1 cellular context compared by ENCODE assay signal in genomic region chr12:76348079-76348901, GRCh38.
TF ChIP-seq lines count a peak whose summit lies in the region.

BBS10 (minus strand) TSS chr12:76348415; CDS start chr12:76348358, 57 bp downstream.

TF ChIP-seq in HepG2, 621 proteins besides CTCF, POLR2A, EP300 and RAD21 (continued from another document and continues in another):
- TF ChIP-seq, protein P1, sequence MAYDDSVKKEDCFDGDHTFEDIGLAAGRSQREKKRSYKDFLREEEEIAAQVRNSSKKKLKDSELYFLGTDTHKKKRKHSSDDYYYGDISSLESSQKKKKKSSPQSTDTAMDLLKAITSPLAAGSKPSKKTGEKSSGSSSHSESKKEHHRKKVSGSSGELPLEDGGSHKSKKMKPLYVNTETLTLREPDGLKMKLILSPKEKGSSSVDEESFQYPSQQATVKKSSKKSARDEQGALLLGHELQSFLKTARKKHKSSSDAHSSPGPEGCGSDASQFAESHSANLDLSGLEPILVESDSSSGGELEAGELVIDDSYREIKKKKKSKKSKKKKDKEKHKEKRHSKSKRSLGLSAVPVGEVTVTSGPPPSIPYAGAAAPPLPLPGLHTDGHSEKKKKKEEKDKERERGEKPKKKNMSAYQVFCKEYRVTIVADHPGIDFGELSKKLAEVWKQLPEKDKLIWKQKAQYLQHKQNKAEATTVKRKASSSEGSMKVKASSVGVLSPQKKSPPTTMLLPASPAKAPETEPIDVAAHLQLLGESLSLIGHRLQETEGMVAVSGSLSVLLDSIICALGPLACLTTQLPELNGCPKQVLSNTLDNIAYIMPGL (CRISPR knock-in tag; IDR thresholded peaks at IDR 0.05; ENCODE audit: borderline replicate concordance in 1 of 2, low read depth in 1 of 2), result peak; percentile 89 to 94; a peak in 3 of 4 replicates
- no peak for TF ChIP-seq GLMP (CRISPR knock-in tag; IDR thresholded peaks at IDR 0.05; ENCODE audit: borderline replicate concordance)
- TF ChIP-seq, protein P2, sequence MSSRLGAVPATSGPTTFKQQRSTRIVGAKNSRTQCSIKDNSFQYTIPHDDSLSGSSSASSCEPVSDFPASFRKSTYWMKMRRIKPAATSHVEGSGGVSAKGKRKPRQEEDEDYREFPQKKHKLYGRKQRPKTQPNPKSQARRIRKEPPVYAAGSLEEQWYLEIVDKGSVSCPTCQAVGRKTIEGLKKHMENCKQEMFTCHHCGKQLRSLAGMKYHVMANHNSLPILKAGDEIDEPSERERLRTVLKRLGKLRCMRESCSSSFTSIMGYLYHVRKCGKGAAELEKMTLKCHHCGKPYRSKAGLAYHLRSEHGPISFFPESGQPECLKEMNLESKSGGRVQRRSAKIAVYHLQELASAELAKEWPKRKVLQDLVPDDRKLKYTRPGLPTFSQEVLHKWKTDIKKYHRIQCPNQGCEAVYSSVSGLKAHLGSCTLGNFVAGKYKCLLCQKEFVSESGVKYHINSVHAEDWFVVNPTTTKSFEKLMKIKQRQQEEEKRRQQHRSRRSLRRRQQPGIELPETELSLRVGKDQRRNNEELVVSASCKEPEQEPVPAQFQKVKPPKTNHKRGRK (CRISPR knock-in tag; IDR thresholded peaks at IDR 0.05), result no peak
- TF ChIP-seq, protein P3, sequence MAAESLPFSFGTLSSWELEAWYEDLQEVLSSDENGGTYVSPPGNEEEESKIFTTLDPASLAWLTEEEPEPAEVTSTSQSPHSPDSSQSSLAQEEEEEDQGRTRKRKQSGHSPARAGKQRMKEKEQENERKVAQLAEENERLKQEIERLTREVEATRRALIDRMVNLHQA (CRISPR knock-in tag; IDR thresholded peaks at IDR 0.05), result no peak
- no peak for TF ChIP-seq KLF9 (CRISPR knock-in tag; IDR thresholded peaks at IDR 0.05; ENCODE audit: low read depth)
- TF ChIP-seq NR1H2 (CRISPR knock-in tag; IDR thresholded peaks at IDR 0.05; ENCODE audit: borderline replicate concordance, low read depth), result no peak
- no peak for TF ChIP-seq GZF1 (CRISPR knock-in tag; IDR thresholded peaks at IDR 0.05)
- TF ChIP-seq, protein P4, sequence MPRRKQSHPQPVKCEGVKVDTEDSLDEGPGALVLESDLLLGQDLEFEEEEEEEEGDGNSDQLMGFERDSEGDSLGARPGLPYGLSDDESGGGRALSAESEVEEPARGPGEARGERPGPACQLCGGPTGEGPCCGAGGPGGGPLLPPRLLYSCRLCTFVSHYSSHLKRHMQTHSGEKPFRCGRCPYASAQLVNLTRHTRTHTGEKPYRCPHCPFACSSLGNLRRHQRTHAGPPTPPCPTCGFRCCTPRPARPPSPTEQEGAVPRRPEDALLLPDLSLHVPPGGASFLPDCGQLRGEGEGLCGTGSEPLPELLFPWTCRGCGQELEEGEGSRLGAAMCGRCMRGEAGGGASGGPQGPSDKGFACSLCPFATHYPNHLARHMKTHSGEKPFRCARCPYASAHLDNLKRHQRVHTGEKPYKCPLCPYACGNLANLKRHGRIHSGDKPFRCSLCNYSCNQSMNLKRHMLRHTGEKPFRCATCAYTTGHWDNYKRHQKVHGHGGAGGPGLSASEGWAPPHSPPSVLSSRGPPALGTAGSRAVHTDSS (CRISPR knock-in tag; conservative IDR thresholded peaks at IDR 0.05), result no peak
- no peak; the same call in 1 of the 2 replicates for TF ChIP-seq MAZ (IDR thresholded peaks at IDR 0.05; ENCODE audit: borderline replicate concordance, low read depth, low read length)
- TF ChIP-seq MAZ (CRISPR knock-in tag; IDR thresholded peaks at IDR 0.05; ENCODE audit: low read depth), result peak; percentile 75
- TF ChIP-seq ZNF138 (CRISPR knock-in tag; IDR thresholded peaks at IDR 0.05; ENCODE audit: low read depth), result no peak; the same call in 1 of the 2 replicates
- peak; percentile 87 for TF ChIP-seq SPEN (CRISPR knock-in tag; IDR thresholded peaks at IDR 0.05; ENCODE audit: low read depth)
- TF ChIP-seq HDAC2 (CRISPR knock-in tag; IDR thresholded peaks at IDR 0.05), result no peak
- 0 out of 2 replicates have a peak, but pooled peaks have one; percentile 43 for TF ChIP-seq ZSCAN9 (CRISPR knock-in tag; IDR thresholded peaks at IDR 0.05; ENCODE audit: borderline replicate concordance)
- no peak for TF ChIP-seq SKI (IDR thresholded peaks at IDR 0.05; ENCODE audit: partially characterized antibody)
- TF ChIP-seq CCAR2 (optimal IDR thresholded peaks at IDR 0.05; ENCODE audit: low read depth, low read length), result no peak
- TF ChIP-seq ZFP91 (CRISPR knock-in tag; IDR thresholded peaks at IDR 0.05; ENCODE audit: borderline replicate concordance), result peak; percentile 87; the same call in 1 of the 2 replicates
- 0 out of 2 replicates have a peak, but pooled peaks have one; percentile 16 for TF ChIP-seq RARA (CRISPR knock-in tag; IDR thresholded peaks at IDR 0.05)
- TF ChIP-seq ZNF83 (CRISPR knock-in tag; IDR thresholded peaks at IDR 0.05; ENCODE audit: borderline replicate concordance), result 0 out of 2 replicates have a peak, but pooled peaks have one; percentile 47
- TF ChIP-seq RELA (CRISPR knock-in tag; IDR thresholded peaks at IDR 0.05), result no peak
- TF ChIP-seq NFE2L1 (CRISPR knock-in tag; IDR thresholded peaks at IDR 0.05; ENCODE audit: borderline replicate concordance), result no peak
- TF ChIP-seq STAG1 (CRISPR knock-in tag; IDR thresholded peaks at IDR 0.05), result peak; percentile 28
- TF ChIP-seq GATA4 (IDR thresholded peaks at IDR 0.05; ENCODE audit: borderline replicate concordance, low read depth), result 0 out of 2 replicates have a peak, but pooled peaks have one; percentile 53
- no peak for TF ChIP-seq NFE2L2 (IDR thresholded peaks at IDR 0.05; ENCODE audit: low read length)
- TF ChIP-seq ZNF207 (IDR thresholded peaks at IDR 0.05; ENCODE audit: borderline replicate concordance), result no peak
- TF ChIP-seq SNAI1 (CRISPR knock-in tag; IDR thresholded peaks at IDR 0.05; ENCODE audit: borderline replicate concordance), result no peak; the same call in 1 of the 2 replicates
- no peak for TF ChIP-seq IRX3 (CRISPR knock-in tag; IDR thresholded peaks at IDR 0.05; ENCODE audit: borderline replicate concordance, low read depth)
- TF ChIP-seq ZNF251 (CRISPR knock-in tag; IDR thresholded peaks at IDR 0.05), result no peak
- no peak for TF ChIP-seq JDP2 (CRISPR knock-in tag; IDR thresholded peaks at IDR 0.05; ENCODE audit: borderline replicate concordance)
- TF ChIP-seq ZNF224 (CRISPR knock-in tag; IDR thresholded peaks at IDR 0.05), result no peak
- peak; percentile 71; the same call in 1 of the 2 replicates for TF ChIP-seq ZSCAN31 (CRISPR knock-in tag; IDR thresholded peaks at IDR 0.05; ENCODE audit: low read depth)
- no peak for TF ChIP-seq HNRNPUL1 (IDR thresholded peaks at IDR 0.05; ENCODE audit: low read depth, low read length)
- no peak for TF ChIP-seq ZNF383 (CRISPR knock-in tag; IDR thresholded peaks at IDR 0.05; ENCODE audit: borderline replicate concordance)
- peak; percentile 86 for TF ChIP-seq GABPA (IDR thresholded peaks at IDR 0.05; ENCODE audit: low read depth, low read length)
- TF ChIP-seq GABPA (CRISPR knock-in tag; IDR thresholded peaks at IDR 0.05; ENCODE audit: low read depth), result peak; percentile 99
- no peak for TF ChIP-seq ZSCAN25 (CRISPR knock-in tag; IDR thresholded peaks at IDR 0.05)
- no peak for TF ChIP-seq SMARCC2 (IDR thresholded peaks at IDR 0.05)
- no peak for TF ChIP-seq FOSL1 (CRISPR knock-in tag; IDR thresholded peaks at IDR 0.05; ENCODE audit: borderline replicate concordance)
- no peak for TF ChIP-seq NFIC (IDR thresholded peaks at IDR 0.05; ENCODE audit: low read length)
- TF ChIP-seq ATF2 (CRISPR knock-in tag; IDR thresholded peaks at IDR 0.05), result no peak
- no peak for TF ChIP-seq ZNF746 (CRISPR knock-in tag; IDR thresholded peaks at IDR 0.05)
- TF ChIP-seq GFI1 (CRISPR knock-in tag; IDR thresholded peaks at IDR 0.05; ENCODE audit: borderline replicate concordance), result no peak; the same call in 1 of the 2 replicates
- no peak for TF ChIP-seq ZKSCAN1 (IDR thresholded peaks at IDR 0.05; ENCODE audit: low read length)
- peak; percentile 83; the same call in 1 of the 2 replicates for TF ChIP-seq ZNF33B (CRISPR knock-in tag; IDR thresholded peaks at IDR 0.05)
- TF ChIP-seq, protein P5, sequence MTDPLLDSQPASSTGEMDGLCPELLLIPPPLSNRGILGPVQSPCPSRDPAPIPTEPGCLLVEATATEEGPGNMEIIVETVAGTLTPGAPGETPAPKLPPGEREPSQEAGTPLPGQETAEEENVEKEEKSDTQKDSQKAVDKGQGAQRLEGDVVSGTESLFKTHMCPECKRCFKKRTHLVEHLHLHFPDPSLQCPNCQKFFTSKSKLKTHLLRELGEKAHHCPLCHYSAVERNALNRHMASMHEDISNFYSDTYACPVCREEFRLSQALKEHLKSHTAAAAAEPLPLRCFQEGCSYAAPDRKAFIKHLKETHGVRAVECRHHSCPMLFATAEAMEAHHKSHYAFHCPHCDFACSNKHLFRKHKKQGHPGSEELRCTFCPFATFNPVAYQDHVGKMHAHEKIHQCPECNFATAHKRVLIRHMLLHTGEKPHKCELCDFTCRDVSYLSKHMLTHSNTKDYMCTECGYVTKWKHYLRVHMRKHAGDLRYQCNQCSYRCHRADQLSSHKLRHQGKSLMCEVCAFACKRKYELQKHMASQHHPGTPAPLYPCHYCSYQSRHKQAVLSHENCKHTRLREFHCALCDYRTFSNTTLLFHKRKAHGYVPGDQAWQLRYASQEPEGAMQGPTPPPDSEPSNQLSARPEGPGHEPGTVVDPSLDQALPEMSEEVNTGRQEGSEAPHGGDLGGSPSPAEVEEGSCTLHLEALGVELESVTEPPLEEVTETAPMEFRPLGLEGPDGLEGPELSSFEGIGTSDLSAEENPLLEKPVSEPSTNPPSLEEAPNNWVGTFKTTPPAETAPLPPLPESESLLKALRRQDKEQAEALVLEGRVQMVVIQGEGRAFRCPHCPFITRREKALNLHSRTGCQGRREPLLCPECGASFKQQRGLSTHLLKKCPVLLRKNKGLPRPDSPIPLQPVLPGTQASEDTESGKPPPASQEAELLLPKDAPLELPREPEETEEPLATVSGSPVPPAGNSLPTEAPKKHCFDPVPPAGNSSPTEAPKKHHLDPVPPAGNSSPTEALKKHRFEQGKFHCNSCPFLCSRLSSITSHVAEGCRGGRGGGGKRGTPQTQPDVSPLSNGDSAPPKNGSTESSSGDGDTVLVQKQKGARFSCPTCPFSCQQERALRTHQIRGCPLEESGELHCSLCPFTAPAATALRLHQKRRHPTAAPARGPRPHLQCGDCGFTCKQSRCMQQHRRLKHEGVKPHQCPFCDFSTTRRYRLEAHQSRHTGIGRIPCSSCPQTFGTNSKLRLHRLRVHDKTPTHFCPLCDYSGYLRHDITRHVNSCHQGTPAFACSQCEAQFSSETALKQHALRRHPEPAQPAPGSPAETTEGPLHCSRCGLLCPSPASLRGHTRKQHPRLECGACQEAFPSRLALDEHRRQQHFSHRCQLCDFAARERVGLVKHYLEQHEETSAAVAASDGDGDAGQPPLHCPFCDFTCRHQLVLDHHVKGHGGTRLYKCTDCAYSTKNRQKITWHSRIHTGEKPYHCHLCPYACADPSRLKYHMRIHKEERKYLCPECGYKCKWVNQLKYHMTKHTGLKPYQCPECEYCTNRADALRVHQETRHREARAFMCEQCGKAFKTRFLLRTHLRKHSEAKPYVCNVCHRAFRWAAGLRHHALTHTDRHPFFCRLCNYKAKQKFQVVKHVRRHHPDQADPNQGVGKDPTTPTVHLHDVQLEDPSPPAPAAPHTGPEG (CRISPR knock-in tag; IDR thresholded peaks at IDR 0.05), result 0 out of 2 replicates have a peak, but pooled peaks have one; percentile 68
- TF ChIP-seq, protein P6, sequence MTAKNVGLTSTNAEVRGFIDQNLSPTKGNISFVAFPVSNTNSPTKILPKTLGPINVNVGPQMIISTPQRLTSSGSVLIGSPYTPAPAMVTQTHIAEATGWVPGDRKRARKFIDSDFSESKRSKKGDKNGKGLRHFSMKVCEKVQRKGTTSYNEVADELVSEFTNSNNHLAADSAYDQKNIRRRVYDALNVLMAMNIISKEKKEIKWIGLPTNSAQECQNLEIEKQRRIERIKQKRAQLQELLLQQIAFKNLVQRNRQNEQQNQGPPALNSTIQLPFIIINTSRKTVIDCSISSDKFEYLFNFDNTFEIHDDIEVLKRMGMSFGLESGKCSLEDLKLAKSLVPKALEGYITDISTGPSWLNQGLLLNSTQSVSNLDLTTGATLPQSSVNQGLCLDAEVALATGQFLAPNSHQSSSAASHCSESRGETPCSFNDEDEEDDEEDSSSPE (CRISPR knock-in tag; IDR thresholded peaks at IDR 0.05), result peak; percentile 71
- peak; percentile 54; the same call in 1 of the 2 replicates for TF ChIP-seq ZNF768 (CRISPR knock-in tag; IDR thresholded peaks at IDR 0.05)
- TF ChIP-seq ZNF263 (CRISPR knock-in tag; IDR thresholded peaks at IDR 0.05), result peak; percentile 33
- TF ChIP-seq SP4 (CRISPR knock-in tag; IDR thresholded peaks at IDR 0.05), result 0 out of 2 replicates have a peak, but pooled peaks have one; percentile 65
- TF ChIP-seq PAF1 (CRISPR knock-in tag; IDR thresholded peaks at IDR 0.05), result no peak
- no peak for TF ChIP-seq EZH2 (conservative IDR thresholded peaks at IDR 0.05; ENCODE audit: low read depth, low read length)
- TF ChIP-seq KLF12 (CRISPR knock-in tag; IDR thresholded peaks at IDR 0.05; ENCODE audit: borderline replicate concordance), result peak; percentile 84
- no peak for TF ChIP-seq ZNF740 (CRISPR knock-in tag; IDR thresholded peaks at IDR 0.05)
